28 cellular contexts compared by ENCODE assay signal in the genomic region with DNA sequence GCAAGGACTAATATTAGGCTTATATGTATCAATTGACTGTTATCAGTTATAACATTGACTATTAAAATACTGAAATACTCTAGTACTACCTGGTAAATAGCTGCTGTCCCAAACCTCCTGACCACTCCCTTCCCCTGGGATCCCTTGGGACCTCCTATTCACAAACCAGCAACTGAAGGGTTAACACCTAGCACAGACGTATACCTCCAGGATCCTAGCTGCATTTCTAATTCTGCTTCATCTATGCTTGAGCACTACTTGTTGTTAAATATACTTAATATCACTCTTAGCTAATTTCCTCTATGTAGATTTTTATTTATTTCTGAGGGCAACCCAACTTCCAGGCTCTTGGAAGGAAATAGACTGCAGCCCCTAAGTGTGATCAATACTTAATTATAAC. TPM values are rescaled to one million over a fixed set of nuclear protein-coding genes. Genes with fewer than 3 reads are reported as not detected.
DNase-seq lines count a peak whose midpoint lies in the region; ATAC-seq and TF ChIP-seq lines count a peak whose summit lies in the region.
"Had no signal": no experiment of that assay in that cellular context is flagged by ENCODE, and none has a peak within 500 bp of the region (broad histone marks: within the 10 kb centered on the region; RNA-seq: fewer than 3 reads in every experiment).

No MANE protein-coding gene starts in this region.

- BruUV-seq in A673 (replicated peaks; lab: Mats Ljungman, UMichigan) = no TSS peak

- no peak overlapping the region for H3K27ac ChIP-seq in SU-DHL-6 (ENCODE audit: low read depth, low read length)
- H3K27ac ChIP-seq in trophoblast cell (ENCODE audit: low read depth, low read length) = no peak overlapping the region
- H3K27ac ChIP-seq in A673 (ENCODE audit: low read depth, low read length, poor library complexity, severe bottlenecking) = no peak overlapping the region
- H3K27ac ChIP-seq: cardiac muscle cell had no signal

- TF ChIP-seq CTCF in SU-DHL-6 (IDR thresholded peaks at IDR 0.05; ENCODE audit: insufficient read depth, low read length, poor library complexity, severe bottlenecking) = no peak
- TF ChIP-seq CTCF in A673 (conservative IDR thresholded peaks at IDR 0.05; ENCODE audit: low read depth, low read length) = no peak

- H3K9me2 ChIP-seq in SU-DHL-6 (replicated peaks; ENCODE audit: insufficient read depth, low read length) = no peaks in the 10 kb centered on the region

- no CpG with 5 or more reads among the region's 1 CpG for WGBS in trophoblast cell (ENCODE audit: extremely low coverage, insufficient coverage, insufficient read length)

- H3K9me3 ChIP-seq in SU-DHL-6 (ENCODE audit: insufficient read depth, low read length) (no peaks in the 10 kb centered on the region), trophoblast cell (ENCODE audit: insufficient read depth, low read depth, low read length) (no peaks in the 10 kb centered on the region), A673 (ENCODE audit: low read depth, low read length, poor library complexity, severe bottlenecking) (no peaks in the 10 kb centered on the region)
- H3K9me3 ChIP-seq: colonic mucosa had no signal

- intact Hi-C loops in activated naive CD4-positive, alpha-beta T cell treated with anti-CD3 and anti-CD28 coated beads for 36 hours (cut with micrococcal nuclease) = loop anchor here (2.0 to 10.0 kb wide), 8 partner anchors 157 to 1765 kb away; partner anchors contain the start of genes CAP1, CITED4, CTPS1 and PPCS
- intact Hi-C loops in A673 (cut with micrococcal nuclease; ENCODE audit: unreplicated experiment) = no loop called here

- H3K36me3 ChIP-seq in SU-DHL-6 (ENCODE audit: low read length) = no peaks in the 10 kb centered on the region
- H3K36me3 ChIP-seq in trophoblast cell (ENCODE audit: control insufficient read depth in 1 of 2, insufficient read depth in 2 of 2, low read length in 2 of 2) = no peaks in the 10 kb centered on the region
- peaks cover 5% of the 10 kb centered on the region for H3K36me3 ChIP-seq in A673 (ENCODE audit: insufficient read depth, low read length, poor library complexity, severe bottlenecking)
- H3K36me3 ChIP-seq: colonic mucosa had no signal

- peaks cover 14% of the 10 kb centered on the region; the same call in 1 of the 2 replicates for H3F3A ChIP-seq in SU-DHL-6 (ENCODE audit: insufficient read depth)

- H4K12ac ChIP-seq in trophoblast cell (ENCODE audit: low read depth, low read length) = no peak overlapping the region

- H3K27me3 ChIP-seq in SU-DHL-6 (ENCODE audit: low read length) = no peaks in the 10 kb centered on the region
- no peaks in the 10 kb centered on the region for H3K27me3 ChIP-seq in trophoblast cell (ENCODE audit: insufficient read depth, low read length)
- no peaks in the 10 kb centered on the region for H3K27me3 ChIP-seq in A673 (replicated peaks; ENCODE audit: insufficient read depth, low read depth, low read length, poor library complexity)
- H3K27me3 ChIP-seq: cardiac muscle cell, colonic mucosa had no signal

- H3K27me3 Mint-ChIP-seq in activated naive CD4-positive, alpha-beta T cell treated with anti-CD3 and anti-CD28 coated beads for 36 hours (ENCODE audit: low read depth) = no peaks in the 10 kb centered on the region
- no peaks in the 10 kb centered on the region for H3K27me3 Mint-ChIP-seq in memory B cell
- H3K27me3 Mint-ChIP-seq: activated naive CD4-positive, alpha-beta T cell treated with anti-CD3 and anti-CD28 coated beads, Interleukin-2, amount 50 U/mL, for 24 hours had no signal

- H3K23ac ChIP-seq in trophoblast cell (ENCODE audit: low read length) = no peak overlapping the region

- no peak overlapping the region for H2BK120ac ChIP-seq in trophoblast cell (ENCODE audit: insufficient read depth, low read length, poor library complexity)

- H3K18ac ChIP-seq in trophoblast cell (ENCODE audit: low read length) = no peak overlapping the region

- no peak overlapping the region for H2AFZ ChIP-seq in SU-DHL-6 (ENCODE audit: low read depth, low read length, severe bottlenecking)
- no peak overlapping the region for H2AFZ ChIP-seq in trophoblast cell (ENCODE audit: insufficient read depth, low read length, poor library complexity)

- no peak overlapping the region for H3K9ac ChIP-seq in SU-DHL-6 (ENCODE audit: low read length)
- H3K9ac ChIP-seq in trophoblast cell (ENCODE audit: low read length) = no peak overlapping the region

- no peak overlapping the region for H2BK5ac ChIP-seq in trophoblast cell (ENCODE audit: low read depth, low read length, poor library complexity)

- H4K91ac ChIP-seq in trophoblast cell (ENCODE audit: low read depth, low read length) = no peak overlapping the region

- peak overlapping the region; percentile 69 for H3K27ac Mint-ChIP-seq in activated naive CD4-positive, alpha-beta T cell treated with anti-CD3 and anti-CD28 coated beads for 36 hours
- H3K27ac Mint-ChIP-seq in activated naive CD4-positive, alpha-beta T cell treated with anti-CD3 and anti-CD28 coated beads, Interleukin-2, amount 50 U/mL, for 72 hours = no peak overlapping the region
- peak overlapping the region; percentile 75 for H3K27ac Mint-ChIP-seq in memory B cell
- H3K27ac Mint-ChIP-seq: activated CD8-positive, alpha-beta T cell treated with anti-CD3 and anti-CD28 coated beads, Interleukin-2, amount 10 ng/mL, durations not matched to agents 7 days and 5 days; activated T-helper 2 cell treated with anti-CD3 and anti-CD28 coated beads, Interferon-gamma antibody, Interleukin-2, Interleukin-4, amounts not matched to agents 10 μg/mL and 5 μg/mL and 100 μg/mL, durations not matched to agents 14 hours and 24 hours and 36 hours had no signal

- peaks cover 10% of the 10 kb centered on the region for H3K79me1 ChIP-seq in trophoblast cell (ENCODE audit: low read length)

- no peaks in the 10 kb centered on the region for H3K9me3 Mint-ChIP-seq in activated naive CD4-positive, alpha-beta T cell treated with anti-CD3 and anti-CD28 coated beads for 36 hours
- H3K9me3 Mint-ChIP-seq in activated naive CD4-positive, alpha-beta T cell treated with anti-CD3 and anti-CD28 coated beads, Interleukin-2, amount 50 U/mL, for 72 hours = peaks cover 0 to 4% of the 10 kb centered on the region in 2 donors
- H3K9me3 Mint-ChIP-seq in memory B cell = no peaks in the 10 kb centered on the region
- H3K9me3 Mint-ChIP-seq: activated T-helper 2 cell treated with anti-CD3 and anti-CD28 coated beads, Interferon-gamma antibody, Interleukin-2, Interleukin-4, amounts not matched to agents 10 μg/mL and 5 μg/mL and 100 μg/mL, durations not matched to agents 14 hours and 24 hours and 36 hours; T-helper 2 cell treated with Interferon-gamma antibody and Interleukin-4, amounts not matched to agents 5 μg/mL and 100 μg/mL, for 36 hours had no signal

- CTCF ChIA-PET in activated naive CD4-positive, alpha-beta T cell treated with anti-CD3 and anti-CD28 coated beads for 36 hours (lab: Charles Lee) = interaction anchor here (0.7 to 1.4 kb wide), 6 partner anchors 8 to 86 kb away, joined by 3 to 6 read pairs (median 4); no protein-coding TSS in a partner anchor
- CTCF ChIA-PET in A673 (lab: Charles Lee) = no interaction called here

- DNase-seq in activated naive CD4-positive, alpha-beta T cell treated with anti-CD3 and anti-CD28 coated beads for 36 hours = no peak
- DNase-seq in activated naive CD4-positive, alpha-beta T cell treated with anti-CD3 and anti-CD28 coated beads, Interleukin-2, amount 50 U/mL, for 72 hours (ENCODE audit: low spot score in 2 of 2) = no peak
- DNase-seq in memory B cell (ENCODE audit: low spot score in 2 of 2) = no peak
- no peak for DNase-seq in trophoblast cell
- no peak for DNase-seq in NCI-H446 treated with DMSO at 0.1 percent for 48 hours (lab: John Stamatoyannopoulos, UW)
- no peak for DNase-seq in 8988T
- DNase-seq in A673 (ENCODE audit: low spot score) = no peak
- DNase-seq: activated CD4-positive, alpha-beta T cell treated with anti-CD3 and anti-CD28 coated beads for 4 hours; activated CD8-positive, alpha-beta T cell treated with anti-CD3 and anti-CD28 coated beads, Interleukin-2, amount 10 ng/mL, durations not matched to agents 7 days and 5 days; aorta; colonic mucosa; DMS153; effector CD4-positive, alpha-beta T cell; hypothalamus; mesendoderm; NCI-H1105 treated with DMSO at 0.1 percent for 48 hours; NCI-H2029; NCI-H526; SHP77; stimulated activated naive CD4-positive, alpha-beta T cell treated with Interleukin-2 at 50 U/mL for 16 hours had no signal

- H3K4me1 Mint-ChIP-seq in activated naive CD4-positive, alpha-beta T cell treated with anti-CD3 and anti-CD28 coated beads for 36 hours (ENCODE audit: low read depth) = peaks cover 40% of the 10 kb centered on the region
- H3K4me1 Mint-ChIP-seq in memory B cell = peaks cover 36% of the 10 kb centered on the region

- H3K4me1 ChIP-seq in trophoblast cell (ENCODE audit: control insufficient read depth in 1 of 2, insufficient read depth in 2 of 2, low read length in 2 of 2) = peaks cover 2% of the 10 kb centered on the region in 2 experiments
- peaks cover 21% of the 10 kb centered on the region for H3K4me1 ChIP-seq in A673 (ENCODE audit: insufficient read depth, low read length, poor library complexity, severe bottlenecking)

- peaks cover 48% of the 10 kb centered on the region for H3K79me2 ChIP-seq in SU-DHL-6 (ENCODE audit: insufficient read depth, low read length)
- peaks cover 9% of the 10 kb centered on the region for H3K79me2 ChIP-seq in trophoblast cell (ENCODE audit: control insufficient read depth, insufficient read depth, low read length, poor library complexity)

- H3K4me3 Mint-ChIP-seq in activated naive CD4-positive, alpha-beta T cell treated with anti-CD3 and anti-CD28 coated beads for 36 hours = no peak overlapping the region
- no peak overlapping the region for H3K4me3 Mint-ChIP-seq in memory B cell

- ATAC-seq in activated naive CD4-positive, alpha-beta T cell treated with anti-CD3 and anti-CD28 coated beads, Interleukin-2, amount 50 U/mL, for 72 hours = no peak
- no peak for ATAC-seq in memory B cell (ENCODE audit: low read depth)
- ATAC-seq: activated CD8-positive, alpha-beta T cell treated with anti-CD3 and anti-CD28 coated beads, Interleukin-2, amount 10 ng/mL, durations not matched to agents 7 days and 5 days; K562; left lobe of liver; Panc1 had no signal

- H3K4ac ChIP-seq in trophoblast cell (ENCODE audit: low read depth, low read length) = peak overlapping the region; percentile 40

- no peak overlapping the region for H3K14ac ChIP-seq in trophoblast cell (ENCODE audit: low read length)

- H3K36me3 Mint-ChIP-seq in activated naive CD4-positive, alpha-beta T cell treated with anti-CD3 and anti-CD28 coated beads for 36 hours (ENCODE audit: low read depth) = peaks cover 26% of the 10 kb centered on the region
- H3K36me3 Mint-ChIP-seq in activated naive CD4-positive, alpha-beta T cell treated with anti-CD3 and anti-CD28 coated beads, Interleukin-2, amount 50 U/mL, for 72 hours = peaks cover 16 to 29% of the 10 kb centered on the region in 2 donors
- H3K36me3 Mint-ChIP-seq in memory B cell = peaks cover 12% of the 10 kb centered on the region

- no peak overlapping the region for H4K8ac ChIP-seq in trophoblast cell (ENCODE audit: low read depth, low read length)

- H3K4me3 ChIP-seq in SU-DHL-6 (ENCODE audit: insufficient read depth, low read length, poor library complexity, severe bottlenecking) (no peak overlapping the region), trophoblast cell (ENCODE audit: low read depth, low read length) (no peak overlapping the region), A673 (ENCODE audit: low read depth, low read length, poor library complexity, severe bottlenecking) (no peak overlapping the region)
- H3K4me3 ChIP-seq: colonic mucosa had no signal

- no peaks in the 10 kb centered on the region for H4K20me1 ChIP-seq in SU-DHL-6 (ENCODE audit: low read depth, low read length)

- peak overlapping the region; percentile 98 for H3K4me2 ChIP-seq in SU-DHL-6 (ENCODE audit: low read depth, low read length, poor library complexity, severe bottlenecking)
- H3K4me2 ChIP-seq in trophoblast cell (ENCODE audit: low read length) = no peak overlapping the region

- POLR2A ChIA-PET in A673 (lab: Charles Lee; ENCODE audit: low non-redundant PET) = no interaction called here

- no peak overlapping the region for H2AK5ac ChIP-seq in trophoblast cell (ENCODE audit: low read length)

- no peak overlapping the region for H2BK12ac ChIP-seq in trophoblast cell (ENCODE audit: low read length)

RNA-seq across cellular contexts. Expression of gene NFYC, which starts 1.8 kb away (rescaled TPM):
- total RNA-seq in activated naive CD4-positive, alpha-beta T cell treated with anti-CD3 and anti-CD28 coated beads for 36 hours = 10 to 100 TPM; 53.5 to 63.1 TPM
- 10 to 100 TPM; 58.9 to 62.5 TPM for total RNA-seq in activated naive CD4-positive, alpha-beta T cell treated with anti-CD3 and anti-CD28 coated beads, Interleukin-2, amount 50 U/mL, for 72 hours
- 64.7 and 72.6 TPM in 2 replicates for polyA plus RNA-seq in trophoblast cell (2013)
- 81.9 and 83.0 TPM in 2 replicates for total RNA-seq in A673 (2021)

RNA-seq across cellular contexts. Expression of gene RIMS3, which starts 24.3 kb away (rescaled TPM):
- total RNA-seq in activated naive CD4-positive, alpha-beta T cell treated with anti-CD3 and anti-CD28 coated beads for 36 hours = 1 to 10 TPM; 3.6 to 3.7 TPM
- 1 to 10 TPM; 6.9 to 8.3 TPM for total RNA-seq in activated naive CD4-positive, alpha-beta T cell treated with anti-CD3 and anti-CD28 coated beads, Interleukin-2, amount 50 U/mL, for 72 hours
- 1.0 and 1.1 TPM in 2 replicates for polyA plus RNA-seq in trophoblast cell (2013)
- 9.9 and 21.5 TPM in 2 replicates for total RNA-seq in A673 (2021)

Comparison
In these comparisons a context has a peak if more than half of its experiments do, and no peak if none do; other contexts are left out.
1. H3K27ac Mint-ChIP-seq: peak in activated naive CD4-positive, alpha-beta T cell treated with anti-CD3 and anti-CD28 coated beads for 36 hours (single experiment) and memory B cell (single experiment); none in activated naive CD4-positive, alpha-beta T cell treated with anti-CD3 and anti-CD28 coated beads, Interleukin-2, amount 50 U/mL, for 72 hours (0 of 2).